In the genomic region with DNA sequence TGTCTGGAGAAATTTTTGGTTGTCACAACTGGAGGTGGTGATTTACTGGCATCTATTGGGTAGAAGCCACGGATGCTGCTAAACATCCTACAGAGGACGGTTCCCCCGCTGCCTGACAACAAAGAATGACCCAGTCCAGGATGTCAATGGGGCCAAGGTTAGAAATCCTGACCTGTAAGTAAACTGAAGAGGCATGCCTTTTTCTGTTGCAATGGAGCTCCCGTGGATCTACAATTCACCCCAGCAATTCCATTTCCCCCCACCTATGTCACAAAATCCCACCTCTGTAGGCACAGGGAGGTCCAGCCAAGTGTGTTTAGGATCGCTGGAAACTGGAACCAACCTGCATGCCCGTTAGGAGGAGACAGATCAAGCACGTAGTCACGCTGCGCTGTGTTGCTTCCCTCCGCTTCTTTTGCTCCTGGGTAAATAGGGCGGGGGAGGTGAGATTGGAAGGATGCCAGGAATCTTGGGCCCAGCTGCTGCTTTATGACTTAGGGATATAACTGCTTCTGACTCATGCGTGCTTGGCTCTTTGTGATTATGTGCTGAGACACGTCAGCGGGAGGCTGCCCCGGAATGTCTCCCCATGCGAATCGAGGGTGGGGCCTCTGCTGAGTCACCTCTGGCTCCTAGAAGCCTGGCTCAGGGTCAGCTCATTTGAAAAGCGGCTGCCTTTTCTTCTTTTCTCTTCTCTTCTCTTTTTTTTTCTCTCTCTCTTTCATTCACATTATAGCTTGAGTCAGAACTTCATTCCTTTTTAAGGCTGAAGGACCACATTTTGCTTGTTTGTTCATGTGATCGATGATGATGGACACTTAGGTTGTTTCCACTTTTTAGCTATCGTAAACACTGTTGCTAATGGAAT, we compare ENCODE assay signal across 1 cellular context.
A peak's percentile ranks its signal among the peaks of the same experiment; 100 is the strongest.
TF ChIP-seq lines count a peak whose summit lies in the region.

No MANE protein-coding gene starts in this region.

TF ChIP-seq in HEK293, 187 proteins besides CTCF, POLR2A, EP300 and RAD21 (continued from another document and continues in another):
- TF ChIP-seq, protein P1, sequence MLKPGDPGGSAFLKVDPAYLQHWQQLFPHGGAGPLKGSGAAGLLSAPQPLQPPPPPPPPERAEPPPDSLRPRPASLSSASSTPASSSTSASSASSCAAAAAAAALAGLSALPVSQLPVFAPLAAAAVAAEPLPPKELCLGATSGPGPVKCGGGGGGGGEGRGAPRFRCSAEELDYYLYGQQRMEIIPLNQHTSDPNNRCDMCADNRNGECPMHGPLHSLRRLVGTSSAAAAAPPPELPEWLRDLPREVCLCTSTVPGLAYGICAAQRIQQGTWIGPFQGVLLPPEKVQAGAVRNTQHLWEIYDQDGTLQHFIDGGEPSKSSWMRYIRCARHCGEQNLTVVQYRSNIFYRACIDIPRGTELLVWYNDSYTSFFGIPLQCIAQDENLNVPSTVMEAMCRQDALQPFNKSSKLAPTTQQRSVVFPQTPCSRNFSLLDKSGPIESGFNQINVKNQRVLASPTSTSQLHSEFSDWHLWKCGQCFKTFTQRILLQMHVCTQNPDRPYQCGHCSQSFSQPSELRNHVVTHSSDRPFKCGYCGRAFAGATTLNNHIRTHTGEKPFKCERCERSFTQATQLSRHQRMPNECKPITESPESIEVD (tag by site-specific recombination; IDR thresholded peaks at IDR 0.05), result peak; percentile 85
- 0 out of 2 replicates have a peak, but pooled peaks have one; percentile 43 for TF ChIP-seq ZNF10 (tag by site-specific recombination; IDR thresholded peaks at IDR 0.05)
- TF ChIP-seq ZNF302 (tag by site-specific recombination; IDR thresholded peaks at IDR 0.05; ENCODE audit: low read depth), result no peak
- TF ChIP-seq ZBTB17 (tag by site-specific recombination; IDR thresholded peaks at IDR 0.05), result peak; percentile 95
- TF ChIP-seq TCF7L2 (IDR thresholded peaks at IDR 0.05; ENCODE audit: borderline replicate concordance, low read depth, low read length), result 0 out of 2 replicates have a peak, but pooled peaks have one; percentile 42
- TF ChIP-seq, protein P2, sequence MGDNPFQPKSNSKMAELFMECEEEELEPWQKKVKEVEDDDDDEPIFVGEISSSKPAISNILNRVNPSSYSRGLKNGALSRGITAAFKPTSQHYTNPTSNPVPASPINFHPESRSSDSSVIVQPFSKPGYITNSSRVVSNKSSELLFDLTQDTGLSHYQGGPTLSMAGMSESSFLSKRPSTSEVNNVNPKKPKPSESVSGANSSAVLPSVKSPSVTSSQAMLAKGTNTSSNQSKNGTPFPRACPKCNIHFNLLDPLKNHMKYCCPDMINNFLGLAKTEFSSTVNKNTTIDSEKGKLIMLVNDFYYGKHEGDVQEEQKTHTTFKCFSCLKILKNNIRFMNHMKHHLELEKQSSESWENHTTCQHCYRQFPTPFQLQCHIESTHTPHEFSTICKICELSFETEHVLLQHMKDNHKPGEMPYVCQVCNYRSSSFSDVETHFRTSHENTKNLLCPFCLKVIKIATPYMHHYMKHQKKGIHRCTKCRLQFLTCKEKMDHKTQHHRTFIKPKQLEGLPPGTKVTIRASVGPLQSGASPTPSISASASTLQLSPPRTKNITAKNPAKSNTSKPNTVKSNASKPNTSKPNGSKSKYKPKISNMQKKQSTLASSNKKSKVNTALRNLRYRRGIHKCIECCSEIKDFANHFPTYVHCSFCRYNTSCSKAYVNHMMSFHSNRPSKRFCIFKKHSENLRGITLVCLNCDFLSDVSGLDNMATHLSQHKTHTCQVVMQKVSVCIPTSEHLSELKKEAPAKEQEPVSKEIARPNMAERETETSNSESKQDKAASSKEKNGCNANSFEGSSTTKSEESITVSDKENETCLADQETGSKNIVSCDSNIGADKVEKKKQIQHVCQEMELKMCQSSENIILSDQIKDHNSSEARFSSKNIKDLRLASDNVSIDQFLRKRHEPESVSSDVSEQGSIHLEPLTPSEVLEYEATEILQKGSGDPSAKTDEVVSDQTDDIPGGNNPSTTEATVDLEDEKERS (tag by site-specific recombination; IDR thresholded peaks at IDR 0.05), result no peak
- peak; percentile 71; the same call in 1 of the 2 replicates for TF ChIP-seq BCL11B (tag by site-specific recombination; IDR thresholded peaks at IDR 0.05; ENCODE audit: low read depth)
- TF ChIP-seq ZNF510 (tag by site-specific recombination; IDR thresholded peaks at IDR 0.05; ENCODE audit: insufficient replicate concordance), result no peak
- TF ChIP-seq, protein P3, sequence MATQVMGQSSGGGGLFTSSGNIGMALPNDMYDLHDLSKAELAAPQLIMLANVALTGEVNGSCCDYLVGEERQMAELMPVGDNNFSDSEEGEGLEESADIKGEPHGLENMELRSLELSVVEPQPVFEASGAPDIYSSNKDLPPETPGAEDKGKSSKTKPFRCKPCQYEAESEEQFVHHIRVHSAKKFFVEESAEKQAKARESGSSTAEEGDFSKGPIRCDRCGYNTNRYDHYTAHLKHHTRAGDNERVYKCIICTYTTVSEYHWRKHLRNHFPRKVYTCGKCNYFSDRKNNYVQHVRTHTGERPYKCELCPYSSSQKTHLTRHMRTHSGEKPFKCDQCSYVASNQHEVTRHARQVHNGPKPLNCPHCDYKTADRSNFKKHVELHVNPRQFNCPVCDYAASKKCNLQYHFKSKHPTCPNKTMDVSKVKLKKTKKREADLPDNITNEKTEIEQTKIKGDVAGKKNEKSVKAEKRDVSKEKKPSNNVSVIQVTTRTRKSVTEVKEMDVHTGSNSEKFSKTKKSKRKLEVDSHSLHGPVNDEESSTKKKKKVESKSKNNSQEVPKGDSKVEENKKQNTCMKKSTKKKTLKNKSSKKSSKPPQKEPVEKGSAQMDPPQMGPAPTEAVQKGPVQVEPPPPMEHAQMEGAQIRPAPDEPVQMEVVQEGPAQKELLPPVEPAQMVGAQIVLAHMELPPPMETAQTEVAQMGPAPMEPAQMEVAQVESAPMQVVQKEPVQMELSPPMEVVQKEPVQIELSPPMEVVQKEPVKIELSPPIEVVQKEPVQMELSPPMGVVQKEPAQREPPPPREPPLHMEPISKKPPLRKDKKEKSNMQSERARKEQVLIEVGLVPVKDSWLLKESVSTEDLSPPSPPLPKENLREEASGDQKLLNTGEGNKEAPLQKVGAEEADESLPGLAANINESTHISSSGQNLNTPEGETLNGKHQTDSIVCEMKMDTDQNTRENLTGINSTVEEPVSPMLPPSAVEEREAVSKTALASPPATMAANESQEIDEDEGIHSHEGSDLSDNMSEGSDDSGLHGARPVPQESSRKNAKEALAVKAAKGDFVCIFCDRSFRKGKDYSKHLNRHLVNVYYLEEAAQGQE (tag by site-specific recombination; IDR thresholded peaks at IDR 0.05), result no peak
- TF ChIP-seq TRIM28 (IDR thresholded peaks at IDR 0.05; ENCODE audit: borderline replicate concordance, low read length), result peak; percentile 97
- TF ChIP-seq ZNF140 (tag by site-specific recombination; IDR thresholded peaks at IDR 0.05), result no peak
- TF ChIP-seq, protein P4, sequence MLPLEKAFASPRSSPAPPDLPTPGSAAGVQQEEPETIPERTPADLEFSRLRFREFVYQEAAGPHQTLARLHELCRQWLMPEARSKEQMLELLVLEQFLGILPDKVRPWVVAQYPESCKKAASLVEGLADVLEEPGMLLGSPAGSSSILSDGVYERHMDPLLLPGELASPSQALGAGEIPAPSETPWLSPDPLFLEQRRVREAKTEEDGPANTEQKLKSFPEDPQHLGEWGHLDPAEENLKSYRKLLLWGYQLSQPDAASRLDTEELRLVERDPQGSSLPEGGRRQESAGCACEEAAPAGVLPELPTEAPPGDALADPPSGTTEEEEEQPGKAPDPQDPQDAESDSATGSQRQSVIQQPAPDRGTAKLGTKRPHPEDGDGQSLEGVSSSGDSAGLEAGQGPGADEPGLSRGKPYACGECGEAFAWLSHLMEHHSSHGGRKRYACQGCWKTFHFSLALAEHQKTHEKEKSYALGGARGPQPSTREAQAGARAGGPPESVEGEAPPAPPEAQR (tag by site-specific recombination; IDR thresholded peaks at IDR 0.05), result no peak
- TF ChIP-seq ZBTB7A (tag by site-specific recombination; IDR thresholded peaks at IDR 0.05; ENCODE audit: low read depth), result peak; percentile 66; the same call in 1 of the 2 replicates
- no peak for TF ChIP-seq ZNF776 (tag by site-specific recombination; IDR thresholded peaks at IDR 0.05; ENCODE audit: borderline replicate concordance)
- TF ChIP-seq, protein P5, sequence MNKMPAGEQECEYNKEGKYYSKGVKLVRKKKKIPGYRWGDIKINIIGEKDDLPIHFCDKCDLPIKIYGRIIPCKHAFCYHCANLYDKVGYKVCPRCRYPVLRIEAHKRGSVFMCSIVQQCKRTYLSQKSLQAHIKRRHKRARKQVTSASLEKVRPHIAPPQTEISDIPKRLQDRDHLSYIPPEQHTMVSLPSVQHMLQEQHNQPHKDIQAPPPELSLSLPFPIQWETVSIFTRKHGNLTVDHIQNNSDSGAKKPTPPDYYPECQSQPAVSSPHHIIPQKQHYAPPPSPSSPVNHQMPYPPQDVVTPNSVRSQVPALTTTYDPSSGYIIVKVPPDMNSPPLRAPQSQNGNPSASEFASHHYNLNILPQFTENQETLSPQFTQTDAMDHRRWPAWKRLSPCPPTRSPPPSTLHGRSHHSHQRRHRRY (tag by site-specific recombination; IDR thresholded peaks at IDR 0.05), result no peak
- no peak for TF ChIP-seq MYNN (tag by site-specific recombination; IDR thresholded peaks at IDR 0.05; ENCODE audit: borderline replicate concordance)
- TF ChIP-seq, protein P6, sequence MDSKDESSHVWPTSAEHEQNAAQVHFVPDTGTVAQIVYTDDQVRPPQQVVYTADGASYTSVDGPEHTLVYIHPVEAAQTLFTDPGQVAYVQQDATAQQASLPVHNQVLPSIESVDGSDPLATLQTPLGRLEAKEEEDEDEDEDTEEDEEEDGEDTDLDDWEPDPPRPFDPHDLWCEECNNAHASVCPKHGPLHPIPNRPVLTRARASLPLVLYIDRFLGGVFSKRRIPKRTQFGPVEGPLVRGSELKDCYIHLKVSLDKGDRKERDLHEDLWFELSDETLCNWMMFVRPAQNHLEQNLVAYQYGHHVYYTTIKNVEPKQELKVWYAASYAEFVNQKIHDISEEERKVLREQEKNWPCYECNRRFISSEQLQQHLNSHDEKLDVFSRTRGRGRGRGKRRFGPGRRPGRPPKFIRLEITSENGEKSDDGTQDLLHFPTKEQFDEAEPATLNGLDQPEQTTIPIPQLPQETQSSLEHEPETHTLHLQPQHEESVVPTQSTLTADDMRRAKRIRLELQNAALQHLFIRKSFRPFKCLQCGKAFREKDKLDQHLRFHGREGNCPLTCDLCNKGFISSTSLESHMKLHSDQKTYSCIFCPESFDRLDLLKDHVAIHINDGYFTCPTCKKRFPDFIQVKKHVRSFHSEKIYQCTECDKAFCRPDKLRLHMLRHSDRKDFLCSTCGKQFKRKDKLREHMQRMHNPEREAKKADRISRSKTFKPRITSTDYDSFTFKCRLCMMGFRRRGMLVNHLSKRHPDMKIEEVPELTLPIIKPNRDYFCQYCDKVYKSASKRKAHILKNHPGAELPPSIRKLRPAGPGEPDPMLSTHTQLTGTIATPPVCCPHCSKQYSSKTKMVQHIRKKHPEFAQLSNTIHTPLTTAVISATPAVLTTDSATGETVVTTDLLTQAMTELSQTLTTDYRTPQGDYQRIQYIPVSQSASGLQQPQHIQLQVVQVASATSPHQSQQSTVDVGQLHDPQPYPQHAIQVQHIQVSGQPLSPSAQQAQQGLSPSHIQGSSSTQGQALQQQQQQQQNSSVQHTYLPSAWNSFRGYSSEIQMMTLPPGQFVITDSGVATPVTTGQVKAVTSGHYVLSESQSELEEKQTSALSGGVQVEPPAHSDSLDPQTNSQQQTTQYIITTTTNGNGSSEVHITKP (tag by site-specific recombination; IDR thresholded peaks at IDR 0.05), result peak; percentile 87
- no peak for TF ChIP-seq ZNF560 (tag by site-specific recombination; IDR thresholded peaks at IDR 0.05; ENCODE audit: borderline replicate concordance)
- TF ChIP-seq GLIS1 (tag by site-specific recombination; IDR thresholded peaks at IDR 0.05), result peak; percentile 96
- TF ChIP-seq SP3 (tag by site-specific recombination; IDR thresholded peaks at IDR 0.05), result peak; percentile 72
- TF ChIP-seq ZBTB21 (tag by site-specific recombination; IDR thresholded peaks at IDR 0.05), result peak; percentile 96
- no peak for TF ChIP-seq ZNF521 (tag by site-specific recombination; IDR thresholded peaks at IDR 0.05)
- TF ChIP-seq ZNF747 (tag by site-specific recombination; IDR thresholded peaks at IDR 0.05), result no peak
- TF ChIP-seq, protein P7, sequence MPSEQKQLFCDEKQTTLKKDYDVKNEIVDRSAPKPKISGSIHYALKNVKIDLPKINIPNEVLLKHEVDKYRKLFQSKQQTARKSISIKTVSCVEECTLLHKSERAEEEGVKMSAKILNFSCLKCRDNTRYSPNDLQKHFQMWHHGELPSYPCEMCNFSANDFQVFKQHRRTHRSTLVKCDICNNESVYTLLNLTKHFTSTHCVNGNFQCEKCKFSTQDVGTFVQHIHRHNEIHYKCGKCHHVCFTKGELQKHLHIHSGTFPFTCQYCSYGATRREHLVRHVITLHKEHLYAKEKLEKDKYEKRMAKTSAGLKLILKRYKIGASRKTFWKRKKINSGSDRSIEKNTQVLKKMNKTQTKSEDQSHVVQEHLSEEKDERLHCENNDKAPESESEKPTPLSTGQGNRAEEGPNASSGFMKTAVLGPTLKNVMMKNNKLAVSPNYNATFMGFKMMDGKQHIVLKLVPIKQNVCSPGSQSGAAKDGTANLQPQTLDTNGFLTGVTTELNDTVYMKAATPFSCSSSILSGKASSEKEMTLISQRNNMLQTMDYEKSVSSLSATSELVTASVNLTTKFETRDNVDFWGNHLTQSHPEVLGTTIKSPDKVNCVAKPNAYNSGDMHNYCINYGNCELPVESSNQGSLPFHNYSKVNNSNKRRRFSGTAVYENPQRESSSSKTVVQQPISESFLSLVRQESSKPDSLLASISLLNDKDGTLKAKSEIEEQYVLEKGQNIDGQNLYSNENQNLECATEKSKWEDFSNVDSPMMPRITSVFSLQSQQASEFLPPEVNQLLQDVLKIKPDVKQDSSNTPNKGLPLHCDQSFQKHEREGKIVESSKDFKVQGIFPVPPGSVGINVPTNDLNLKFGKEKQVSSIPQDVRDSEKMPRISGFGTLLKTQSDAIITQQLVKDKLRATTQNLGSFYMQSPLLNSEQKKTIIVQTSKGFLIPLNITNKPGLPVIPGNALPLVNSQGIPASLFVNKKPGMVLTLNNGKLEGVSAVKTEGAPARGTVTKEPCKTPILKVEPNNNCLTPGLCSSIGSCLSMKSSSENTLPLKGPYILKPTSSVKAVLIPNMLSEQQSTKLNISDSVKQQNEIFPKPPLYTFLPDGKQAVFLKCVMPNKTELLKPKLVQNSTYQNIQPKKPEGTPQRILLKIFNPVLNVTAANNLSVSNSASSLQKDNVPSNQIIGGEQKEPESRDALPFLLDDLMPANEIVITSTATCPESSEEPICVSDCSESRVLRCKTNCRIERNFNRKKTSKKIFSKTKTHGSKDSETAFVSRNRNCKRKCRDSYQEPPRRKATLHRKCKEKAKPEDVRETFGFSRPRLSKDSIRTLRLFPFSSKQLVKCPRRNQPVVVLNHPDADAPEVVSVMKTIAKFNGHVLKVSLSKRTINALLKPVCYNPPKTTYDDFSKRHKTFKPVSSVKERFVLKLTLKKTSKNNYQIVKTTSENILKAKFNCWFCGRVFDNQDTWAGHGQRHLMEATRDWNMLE (tag by site-specific recombination; conservative IDR thresholded peaks at IDR 0.05; ENCODE audit: low read depth), result peak; percentile 46; the same call in 1 of the 2 replicates
- TF ChIP-seq ZFP41 (tag by site-specific recombination; IDR thresholded peaks at IDR 0.05; ENCODE audit: borderline replicate concordance), result no peak
- no peak for TF ChIP-seq ZNF548 (tag by site-specific recombination; IDR thresholded peaks at IDR 0.05)
- TF ChIP-seq ZBTB20 (tag by site-specific recombination; IDR thresholded peaks at IDR 0.05), result peak; percentile 44; the same call in 1 of the 2 replicates
- TF ChIP-seq HOXA7 (CRISPR knock-in tag; IDR thresholded peaks at IDR 0.05; ENCODE audit: borderline replicate concordance), result no peak
- no peak for TF ChIP-seq ZNF830 (tag by site-specific recombination; IDR thresholded peaks at IDR 0.05; ENCODE audit: low read depth)
- no peak for TF ChIP-seq ZNF133 (tag by site-specific recombination; IDR thresholded peaks at IDR 0.05)
- no peak for TF ChIP-seq ZNF23 (tag by site-specific recombination; IDR thresholded peaks at IDR 0.05; ENCODE audit: borderline replicate concordance)
- TF ChIP-seq ZNF416 (tag by site-specific recombination; IDR thresholded peaks at IDR 0.05), result no peak
- no peak for TF ChIP-seq ZNF544 (tag by site-specific recombination; IDR thresholded peaks at IDR 0.05)
